Comparison of ENCODE assay signal across 8 cellular contexts in the genomic region with DNA sequence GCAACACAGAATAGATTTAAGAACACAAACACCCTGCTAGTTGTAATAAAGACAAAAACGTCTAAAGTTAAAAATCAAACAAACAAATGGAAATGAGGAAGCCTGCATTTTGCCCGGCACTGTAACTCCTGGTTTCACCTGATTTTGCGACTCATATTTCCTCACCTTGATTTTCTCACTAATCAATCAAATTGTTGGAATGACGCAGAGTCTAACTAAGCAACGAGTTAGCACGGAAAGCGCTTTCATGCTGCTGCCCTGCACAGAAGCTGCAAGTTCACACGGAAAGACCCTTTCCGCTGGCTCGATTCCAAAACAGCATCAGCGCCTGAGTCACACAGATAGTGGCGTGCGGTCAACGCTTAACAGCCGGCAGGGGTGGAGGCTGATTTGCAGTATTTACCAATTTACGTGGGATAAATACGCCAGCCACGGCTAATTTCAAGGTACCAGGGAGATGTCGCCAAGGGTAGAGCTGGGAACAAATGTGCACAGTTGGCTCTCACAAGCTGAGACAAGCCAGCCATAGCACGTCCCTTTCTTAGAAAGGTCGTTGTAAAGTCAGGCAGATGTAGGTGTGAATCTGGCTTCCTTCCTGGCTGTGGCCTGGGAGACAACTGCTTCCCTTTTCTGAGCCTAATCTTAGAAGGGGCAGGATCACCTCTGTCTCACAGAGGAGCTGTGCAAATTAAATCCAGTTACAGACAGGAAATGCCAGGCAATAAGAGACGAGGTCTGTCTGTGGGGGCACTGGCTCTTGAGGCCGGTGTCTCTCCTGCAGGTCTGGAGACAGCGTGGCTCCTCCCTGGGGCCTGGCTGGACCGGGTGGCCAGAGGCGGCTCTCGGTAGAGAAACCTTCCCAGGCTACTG.
DNase-seq lines count a peak whose midpoint lies in the region; ATAC-seq lines count a peak whose summit lies in the region.

No MANE protein-coding gene starts in this region.

- DNase-seq in EH (ENCODE audit: low read depth) (peak; percentile 63), NCI-H1105 (lab: John Stamatoyannopoulos, UW) (peak; percentile 42), dedifferentiated amniotic fluid mesenchymal stem cell (ENCODE audit: extremely low spot score) (peak; percentile 25), myocyte (ENCODE audit: low read depth) (peak; percentile 74)
- DNase-seq in activated CD4-positive, alpha-beta T cell treated with anti-CD3 and anti-CD28 coated beads for 4 hours: peak; percentile 83 to 84
- DNase-seq in stimulated activated naive CD8-positive, alpha-beta T cell treated with anti-CD3 and anti-CD28 coated beads, Interleukin-15, Interleukin-2, amounts not matched to agents 100 U/mL and 50 U/mL, for 24 hours: peak; percentile 85

- ATAC-seq in GM21825 (IDR thresholded peaks at IDR 0.05; ENCODE audit: unreplicated experiment) (peak; percentile 60), GM18519 (IDR thresholded peaks at IDR 0.05; ENCODE audit: low FRiP score, unreplicated experiment) (no peak)
- ATAC-seq in stimulated activated naive CD8-positive, alpha-beta T cell treated with anti-CD3 and anti-CD28 coated beads, Interleukin-15, Interleukin-2, amounts not matched to agents 100 U/mL and 50 U/mL, for 24 hours: peak; percentile 86

Comparison
In these comparisons a context has a peak if more than half of its experiments do, and no peak if none do; other contexts are left out.
1. DNase-seq: peak in every context shown above with its lines; median percentile 85 in stimulated activated naive CD8-positive, alpha-beta T cell treated with anti-CD3 and anti-CD28 coated beads, Interleukin-15, Interleukin-2, amounts not matched to agents 100 U/mL and 50 U/mL, for 24 hours; 84 in activated CD4-positive, alpha-beta T cell treated with anti-CD3 and anti-CD28 coated beads for 4 hours; 74 in myocyte; 63 in EH; 42 in NCI-H1105; 25 in dedifferentiated amniotic fluid mesenchymal stem cell.